Comparison of ENCODE assay signal across 8 cellular contexts in the genomic region with DNA sequence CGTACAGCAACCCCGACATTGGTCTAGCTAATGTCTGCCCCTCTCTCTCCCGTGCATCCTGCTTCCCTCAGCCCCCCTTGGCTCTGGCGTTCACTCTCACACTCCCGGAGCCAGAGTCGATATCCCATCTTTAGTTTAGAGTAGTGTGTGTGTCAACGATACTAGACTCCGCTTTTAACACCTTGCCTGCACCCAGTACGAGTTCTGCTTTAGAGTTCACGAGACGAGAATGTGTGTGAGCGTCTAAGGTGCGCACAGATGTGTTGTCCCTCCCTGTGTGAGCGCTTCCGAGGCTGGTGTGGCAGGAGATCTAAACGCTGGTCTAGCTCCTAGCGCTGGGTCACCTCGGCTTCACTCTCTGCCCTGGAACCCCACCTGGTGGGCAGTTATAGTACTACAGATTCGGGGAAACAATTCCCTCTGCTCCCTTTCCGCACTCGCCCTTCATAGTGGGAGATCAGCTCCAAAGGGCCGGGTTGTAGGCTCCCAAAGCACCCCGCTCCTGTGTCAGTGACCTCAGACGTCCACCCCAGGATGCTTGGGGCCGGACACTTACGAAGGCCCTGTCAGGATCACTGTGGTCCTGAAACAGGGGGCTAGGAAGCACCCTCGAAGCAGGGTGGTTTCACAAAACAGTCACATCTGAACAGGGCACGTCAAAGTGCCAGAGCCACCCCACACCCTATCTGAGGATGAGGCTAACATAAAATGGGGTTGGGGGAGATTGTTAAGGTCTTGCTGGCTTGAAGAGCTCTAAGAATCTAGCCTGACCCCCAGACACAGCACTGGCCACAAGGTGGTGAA. TPM values are rescaled to one million over a fixed set of nuclear protein-coding genes. Genes with fewer than 3 reads are reported as not detected.
DNase-seq lines count a peak whose midpoint lies in the region; ATAC-seq, FAIRE-seq and TF ChIP-seq lines count a peak whose summit lies in the region.

No MANE protein-coding gene starts in this region.

- peak overlapping the region; percentile 67 for H3K4me3 Mint-ChIP-seq in chondrocyte (ENCODE audit: unreplicated experiment)

- no peak overlapping the region for H3K27ac Mint-ChIP-seq in chondrocyte (ENCODE audit: unreplicated experiment)

- FAIRE-seq in A204.1 (lab: Jason Lieb, UNC) (peak; percentile 66), GM18507 (lab: Jason Lieb, UNC) (peak; percentile 81)

- peak; percentile 60 for DNase-seq in GM18507 (ENCODE audit: extremely low spot score, insufficient read length, low read depth)
- peak; percentile 74 for DNase-seq in NCI-H345 treated with DMSO at 0.1 percent for 48 hours (lab: John Stamatoyannopoulos, UW; ENCODE audit: unreplicated experiment)
- DNase-seq in activated CD4-positive, CD25-positive, alpha-beta regulatory T cell treated with anti-CD3 and anti-CD28 coated beads, Interleukin-2, amount 50 U/mL, for 72 hours, result peak; percentile 68
- DNase-seq in chondrocyte (ENCODE audit: low spot score), result no peak
- DNase-seq in left colon, result peak; percentile 63 to 77
- peak; percentile 50 to 54 for DNase-seq in stimulated activated CD4-positive, alpha-beta T cell treated with anti-CD3 and anti-CD28 coated beads, Interleukin-1b, Interleukin-23, amount 100 ng/mL, for 4 hours (ENCODE audit: low read depth in 2 of 2)

- H3K27me3 Mint-ChIP-seq in chondrocyte (ENCODE audit: low read depth), result peaks cover 47% of the 10 kb centered on the region

- no peaks in the 10 kb centered on the region for H3K9me3 Mint-ChIP-seq in chondrocyte (ENCODE audit: low read depth)

- peaks cover 40% of the 10 kb centered on the region for H3K4me1 Mint-ChIP-seq in chondrocyte (ENCODE audit: low read depth)

- ATAC-seq in HG03196 (IDR thresholded peaks at IDR 0.05; ENCODE audit: unreplicated experiment) (peak; percentile 77), left colon (peak; percentile 83)

- TF ChIP-seq CTCF in chondrocyte (IDR thresholded peaks at IDR 0.05), result peak; percentile 89

- intact Hi-C loops in left colon (cut with DNase I, micrococcal nuclease), result loop anchor here in 1 of 2 donors (1.0 to 10.0 kb wide), 4 partner anchors 226 to 603 kb away; no protein-coding TSS in a partner anchor

- peaks cover 3% of the 10 kb centered on the region for H3K36me3 Mint-ChIP-seq in chondrocyte (ENCODE audit: low read depth)

RNA-seq across cellular contexts. Expression of a gene that starts 2.7 kb away (rescaled TPM):
- total RNA-seq in chondrocyte (2.7 to 4.9 TPM (median 4.7 TPM) in 3 replicates), left colon (1 to 10 TPM; 1.6 to 2.1 TPM)
